In genomic region chr3:48222616-48223513, GRCh38 we compare ENCODE assay signal across 1 cellular context.
TF ChIP-seq lines count a peak whose summit lies in the region.

A gene with protein sequence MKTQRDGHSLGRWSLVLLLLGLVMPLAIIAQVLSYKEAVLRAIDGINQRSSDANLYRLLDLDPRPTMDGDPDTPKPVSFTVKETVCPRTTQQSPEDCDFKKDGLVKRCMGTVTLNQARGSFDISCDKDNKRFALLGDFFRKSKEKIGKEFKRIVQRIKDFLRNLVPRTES (plus strand): TSS chr3:48223495. CDS start chr3:48223512, 17 bp downstream.

TF ChIP-seq in IMR-90, 13 proteins besides CTCF, POLR2A, EP300 and RAD21 (continued from another document):
- TF ChIP-seq BHLHE40 (IDR thresholded peaks at IDR 0.05; ENCODE audit: low read depth, low read length), result no peak
